ENCODE assay signal across 8 cellular contexts in the genomic region with DNA sequence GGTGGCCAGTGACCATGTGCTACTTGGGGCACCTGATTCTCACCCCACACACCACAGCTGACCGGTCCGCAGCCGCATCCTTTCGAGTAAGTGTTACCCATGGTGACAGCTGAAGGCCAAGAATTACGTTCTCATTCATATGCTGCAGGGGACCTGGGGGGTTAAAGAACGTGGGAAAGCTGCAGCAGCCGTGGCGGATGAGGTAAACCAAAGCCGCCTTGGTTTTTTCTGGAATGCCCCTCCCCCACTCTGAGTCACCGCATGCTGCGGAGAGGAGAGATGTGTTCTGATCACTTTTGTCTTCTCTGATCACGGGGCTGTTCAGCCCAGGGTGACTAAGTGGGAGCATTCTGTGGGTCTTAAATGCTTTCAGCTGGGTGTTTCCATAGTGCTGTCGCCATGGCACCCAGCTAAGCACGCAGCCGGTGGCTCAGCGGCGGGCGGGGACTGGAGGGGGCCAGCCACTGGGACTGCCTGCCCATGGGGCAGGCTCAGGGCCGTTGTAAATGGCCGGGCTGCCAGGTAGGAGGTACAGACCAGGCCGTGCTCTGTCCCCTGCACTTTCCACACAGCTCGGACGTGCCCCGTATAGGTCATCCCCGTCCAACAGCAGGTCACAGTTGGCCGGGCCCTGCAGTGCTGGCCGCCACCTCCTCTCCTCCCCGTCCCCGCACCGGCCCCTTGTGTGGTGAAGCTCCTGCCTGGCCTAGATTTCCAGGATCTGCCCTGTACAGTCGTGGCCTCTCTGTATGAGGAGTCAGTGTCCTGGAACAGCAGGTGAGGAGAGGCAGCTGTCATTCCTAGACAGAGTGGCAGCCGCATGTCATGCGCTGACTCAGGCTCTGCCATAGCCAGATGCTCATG.
A peak's percentile ranks its signal among the peaks of the same experiment; 100 is the strongest.
DNase-seq lines count a peak whose midpoint lies in the region; ATAC-seq and TF ChIP-seq lines count a peak whose summit lies in the region.

No MANE protein-coding gene starts in this region.

- H3K4me1 Mint-ChIP-seq in GM23338: peaks cover 34% of the 10 kb centered on the region
- peaks cover 20% of the 10 kb centered on the region for H3K4me1 Mint-ChIP-seq in activated CD4-positive, alpha-beta T cell treated with anti-CD3 and anti-CD28 coated beads, Interleukin-2, amount 10 ng/mL, durations not matched to agents 24 days and 14 days

- H3K36me3 ChIP-seq in GM23338 (ENCODE audit: insufficient read depth) (no peaks in the 10 kb centered on the region), liver (ENCODE audit: control insufficient read depth in 4 of 4, insufficient read depth in 3 of 4, low read depth in 1 of 4, low read length in 3 of 4) (peaks cover 0 to 2% (median 0%) of the 10 kb centered on the region in 4 donors)

- H4K20me1 ChIP-seq in GM23338 (replicated peaks; ENCODE audit: insufficient read depth): no peaks in the 10 kb centered on the region

- TF ChIP-seq CTCF in GM23338 (conservative IDR thresholded peaks at IDR 0.05; ENCODE audit: low read depth in 2 of 2) (no peak), liver (IDR thresholded peaks at IDR 0.05; ENCODE audit: low read depth, low read length, missing input control) (no peak)

- peaks cover 27% of the 10 kb centered on the region for H3K27me3 Mint-ChIP-seq in GM23338 (ENCODE audit: insufficient read depth, low read depth, poor library complexity)
- peaks cover 1% of the 10 kb centered on the region for H3K27me3 Mint-ChIP-seq in activated CD4-positive, alpha-beta T cell treated with anti-CD3 and anti-CD28 coated beads, Interleukin-2, amount 10 ng/mL, durations not matched to agents 24 days and 14 days

- H3K4me3 Mint-ChIP-seq in GM23338: no peak overlapping the region; the same call in 2 of the 3 replicates
- peak overlapping the region; percentile 19 for H3K4me3 Mint-ChIP-seq in activated CD4-positive, alpha-beta T cell treated with anti-CD3 and anti-CD28 coated beads, Interleukin-2, amount 10 ng/mL, durations not matched to agents 24 days and 14 days

- 0 out of 2 replicates have a peak, but pooled peaks cover 4% of the 10 kb centered on the region for H3F3A ChIP-seq in GM23338 (replicated peaks; ENCODE audit: low read depth)

- H3K9me3 Mint-ChIP-seq in GM23338: no peaks in the 10 kb centered on the region
- no peaks in the 10 kb centered on the region for H3K9me3 Mint-ChIP-seq in activated CD4-positive, alpha-beta T cell treated with anti-CD3 and anti-CD28 coated beads, Interleukin-2, amount 10 ng/mL, durations not matched to agents 24 days and 14 days

- 53% methylated on average over 33 of the region's 33 CpGs for WGBS in liver

- H3K4me3 ChIP-seq in GM23338 (no peak overlapping the region), liver (ENCODE audit: low read depth in 1 of 3, low read length in 3 of 3) (no peak overlapping the region)

- ATAC-seq in GM23338: peak; percentile 12
- ATAC-seq in GM18870 (IDR thresholded peaks at IDR 0.05; ENCODE audit: unreplicated experiment): no peak

- H3K27ac Mint-ChIP-seq in GM23338: peak overlapping the region; percentile 79
- H3K27ac Mint-ChIP-seq in activated CD4-positive, alpha-beta T cell treated with anti-CD3 and anti-CD28 coated beads, Interleukin-2, amount 10 ng/mL, durations not matched to agents 24 days and 14 days: peak overlapping the region; percentile 74

- intact Hi-C loops in activated CD4-positive, alpha-beta T cell treated with anti-CD3 and anti-CD28 coated beads, Interleukin-2, amount 10 ng/mL, durations not matched to agents 24 days and 14 days (cut with micrococcal nuclease): no loop called here

- H3K9me2 ChIP-seq in GM23338 (ENCODE audit: insufficient read depth): no peaks in the 10 kb centered on the region

- no peaks in the 10 kb centered on the region for H3K36me3 Mint-ChIP-seq in GM23338 (ENCODE audit: low read depth)
- H3K36me3 Mint-ChIP-seq in activated CD4-positive, alpha-beta T cell treated with anti-CD3 and anti-CD28 coated beads, Interleukin-2, amount 10 ng/mL, durations not matched to agents 24 days and 14 days (ENCODE audit: low read depth): no peaks in the 10 kb centered on the region

- H3K4me1 ChIP-seq in GM23338 (ENCODE audit: insufficient read depth) (peaks cover 6% of the 10 kb centered on the region; the same call in 1 of the 2 replicates), liver (ENCODE audit: control insufficient read depth in 4 of 4, insufficient read depth in 4 of 4, low read length in 3 of 4) (peaks cover 11 to 71% (median 50%) of the 10 kb centered on the region in 4 donors)

- H3K27me3 ChIP-seq in GM23338 (ENCODE audit: insufficient read depth) (no peaks in the 10 kb centered on the region), liver (ENCODE audit: control insufficient read depth in 4 of 4, insufficient read depth in 4 of 4, low read length in 3 of 4) (no peaks in the 10 kb centered on the region)

- H3K9ac ChIP-seq in liver (ENCODE audit: low read depth in 1 of 2, low read length in 2 of 2): peak overlapping the region in 1 of 2 donors; percentile 27

- DNase-seq in GM23338 (ENCODE audit: low spot score) (peak; percentile 80), NCI-H2227 (lab: John Stamatoyannopoulos, UW; ENCODE audit: unreplicated experiment) (peak; percentile 91), DMS114 treated with DMSO at 0.1 percent for 48 hours (lab: John Stamatoyannopoulos, UW; ENCODE audit: unreplicated experiment) (no peak)
- peak; percentile 94 for DNase-seq in activated CD4-positive, alpha-beta T cell treated with anti-CD3 and anti-CD28 coated beads, Interleukin-2, amount 10 ng/mL, durations not matched to agents 24 days and 14 days
- peak; percentile 84 to 93 for DNase-seq in stimulated activated CD4-positive, alpha-beta T cell treated with anti-CD3 and anti-CD28 coated beads, Interleukin-2, amount 100 ng/mL, for 48 hours

- no peaks in the 10 kb centered on the region for H3K9me3 ChIP-seq in liver (ENCODE audit: control insufficient read depth in 4 of 4, low read length in 3 of 4)

- H3K27ac ChIP-seq in GM23338 (ENCODE audit: low read depth) (peak overlapping the region; percentile 26; the same call in 1 of the 2 replicates), cingulate gyrus (ENCODE audit: low read depth, low read length) (peak overlapping the region; percentile 93), liver (ENCODE audit: low read depth in 1 of 2, low read length in 2 of 2) (peak overlapping the region; percentile 65 to 92)

- peak overlapping the region; percentile 45; the same call in 1 of the 2 replicates for H3K4me2 ChIP-seq in GM23338

- no peaks in the 10 kb centered on the region for H3K79me2 ChIP-seq in GM23338 (replicated peaks; ENCODE audit: insufficient read depth)

- no peak overlapping the region for H2AFZ ChIP-seq in GM23338

- peak in 1 of 2 donors; percentile 47 for TF ChIP-seq RAD21 in liver (IDR thresholded peaks at IDR 0.05)

TF ChIP-seq in GM23338, 12 proteins besides CTCF, POLR2A, EP300 and RAD21 (continues in another document):
- no peak for TF ChIP-seq NANOG (IDR thresholded peaks at IDR 0.05; ENCODE audit: borderline replicate concordance)
- TF ChIP-seq JUNB (IDR thresholded peaks at IDR 0.05; ENCODE audit: unreplicated experiment): no peak
- no peak for TF ChIP-seq CREB1 (CRISPR knock-in tag; IDR thresholded peaks at IDR 0.05; ENCODE audit: low read depth)
- no peak for TF ChIP-seq ZNF331 (CRISPR knock-in tag; IDR thresholded peaks at IDR 0.05; ENCODE audit: low read depth)
- no peak for TF ChIP-seq EZH2 (IDR thresholded peaks at IDR 0.05; ENCODE audit: low read depth, unreplicated experiment)

TF ChIP-seq in liver, 16 proteins besides CTCF, POLR2A, EP300 and RAD21 (continues in another document):
- TF ChIP-seq, protein P1, sequence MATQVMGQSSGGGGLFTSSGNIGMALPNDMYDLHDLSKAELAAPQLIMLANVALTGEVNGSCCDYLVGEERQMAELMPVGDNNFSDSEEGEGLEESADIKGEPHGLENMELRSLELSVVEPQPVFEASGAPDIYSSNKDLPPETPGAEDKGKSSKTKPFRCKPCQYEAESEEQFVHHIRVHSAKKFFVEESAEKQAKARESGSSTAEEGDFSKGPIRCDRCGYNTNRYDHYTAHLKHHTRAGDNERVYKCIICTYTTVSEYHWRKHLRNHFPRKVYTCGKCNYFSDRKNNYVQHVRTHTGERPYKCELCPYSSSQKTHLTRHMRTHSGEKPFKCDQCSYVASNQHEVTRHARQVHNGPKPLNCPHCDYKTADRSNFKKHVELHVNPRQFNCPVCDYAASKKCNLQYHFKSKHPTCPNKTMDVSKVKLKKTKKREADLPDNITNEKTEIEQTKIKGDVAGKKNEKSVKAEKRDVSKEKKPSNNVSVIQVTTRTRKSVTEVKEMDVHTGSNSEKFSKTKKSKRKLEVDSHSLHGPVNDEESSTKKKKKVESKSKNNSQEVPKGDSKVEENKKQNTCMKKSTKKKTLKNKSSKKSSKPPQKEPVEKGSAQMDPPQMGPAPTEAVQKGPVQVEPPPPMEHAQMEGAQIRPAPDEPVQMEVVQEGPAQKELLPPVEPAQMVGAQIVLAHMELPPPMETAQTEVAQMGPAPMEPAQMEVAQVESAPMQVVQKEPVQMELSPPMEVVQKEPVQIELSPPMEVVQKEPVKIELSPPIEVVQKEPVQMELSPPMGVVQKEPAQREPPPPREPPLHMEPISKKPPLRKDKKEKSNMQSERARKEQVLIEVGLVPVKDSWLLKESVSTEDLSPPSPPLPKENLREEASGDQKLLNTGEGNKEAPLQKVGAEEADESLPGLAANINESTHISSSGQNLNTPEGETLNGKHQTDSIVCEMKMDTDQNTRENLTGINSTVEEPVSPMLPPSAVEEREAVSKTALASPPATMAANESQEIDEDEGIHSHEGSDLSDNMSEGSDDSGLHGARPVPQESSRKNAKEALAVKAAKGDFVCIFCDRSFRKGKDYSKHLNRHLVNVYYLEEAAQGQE (IDR thresholded peaks at IDR 0.05): no peak
- TF ChIP-seq TAF1 (conservative IDR thresholded peaks at IDR 0.05): no peak
- TF ChIP-seq FOXA1 (IDR thresholded peaks at IDR 0.05): no peak
- TF ChIP-seq NR2F2 (IDR thresholded peaks at IDR 0.05): no peak
- TF ChIP-seq YY1 (IDR thresholded peaks at IDR 0.05): no peak
- TF ChIP-seq HNF4A (conservative IDR thresholded peaks at IDR 0.05): peak in 1 of 2 donors; percentile 52
- TF ChIP-seq SP1 (IDR thresholded peaks at IDR 0.05): peak; percentile 76
- TF ChIP-seq, protein P2, sequence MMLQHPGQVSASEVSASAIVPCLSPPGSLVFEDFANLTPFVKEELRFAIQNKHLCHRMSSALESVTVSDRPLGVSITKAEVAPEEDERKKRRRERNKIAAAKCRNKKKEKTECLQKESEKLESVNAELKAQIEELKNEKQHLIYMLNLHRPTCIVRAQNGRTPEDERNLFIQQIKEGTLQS (IDR thresholded peaks at IDR 0.05): no peak
- no peak for TF ChIP-seq HNF4G (IDR thresholded peaks at IDR 0.05)

Comparison
In these comparisons a context has a peak if more than half of its experiments do, and no peak if none do; other contexts are left out.
1. H3K27ac ChIP-seq: peak in every context shown above with its lines; median percentile 93 in cingulate gyrus; 78 in liver; 26 in GM23338.